Comparison of ENCODE assay signal across 8 cellular contexts in the genomic region with DNA sequence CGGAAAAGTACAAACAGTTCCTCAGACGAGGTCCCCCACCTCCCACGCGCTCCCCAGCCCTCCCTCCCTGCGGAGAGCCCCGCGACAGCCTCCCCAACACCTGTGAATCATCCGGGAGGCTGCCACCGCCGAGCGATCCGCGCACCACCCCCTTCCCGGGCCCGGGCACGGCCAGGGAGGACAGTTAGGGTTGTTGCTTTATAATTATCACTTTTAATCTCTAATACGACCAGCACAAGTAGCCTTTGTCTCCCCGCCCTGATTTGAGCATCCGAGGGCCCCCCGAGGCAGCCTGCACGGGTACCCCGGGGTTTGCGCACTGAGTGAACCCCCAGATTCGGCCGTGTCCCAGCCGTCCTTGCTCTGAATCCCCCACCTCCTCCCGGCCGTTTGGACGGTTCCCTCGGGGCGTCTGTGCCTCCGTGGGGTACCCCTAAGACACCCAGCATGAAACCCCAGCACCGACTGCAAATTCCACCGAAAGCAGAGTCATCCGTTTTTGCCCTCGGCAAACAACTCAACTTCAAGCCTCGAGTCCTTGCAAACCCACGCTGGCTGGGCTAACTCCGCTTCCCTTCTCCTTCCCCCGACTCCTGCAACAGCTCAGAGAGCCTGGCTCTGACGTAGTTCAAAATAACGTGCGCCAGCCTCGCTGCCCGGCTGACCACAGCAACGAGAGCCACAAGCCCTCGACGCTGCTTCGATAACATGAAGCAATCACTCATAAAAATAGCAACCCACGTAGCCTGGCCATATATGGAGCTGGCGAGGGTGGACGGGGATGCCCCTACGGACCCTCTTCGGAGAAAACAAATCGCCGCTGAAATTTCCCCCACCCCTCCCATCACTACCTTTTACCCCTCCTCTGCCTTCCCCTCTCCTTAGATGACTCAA. TPM values are rescaled to one million over a fixed set of nuclear protein-coding genes. Genes with fewer than 3 reads are reported as not detected.
DNase-seq lines count a peak whose midpoint lies in the region; ATAC-seq and TF ChIP-seq lines count a peak whose summit lies in the region.

No MANE protein-coding gene starts in this region.

- H3K27ac Mint-ChIP-seq in activated naive CD8-positive, alpha-beta T cell: no peak overlapping the region

- H3K4me1 ChIP-seq in right atrium auricular region (peaks cover 0 to 15% of the 10 kb centered on the region in 2 donors), parathyroid adenoma (peaks cover 56% of the 10 kb centered on the region)

- DNase-seq in Daoy (ENCODE audit: low read depth) (peak; percentile 84), NCI-H2081 treated with DMSO at 0.1 percent for 48 hours (lab: John Stamatoyannopoulos, UW) (peak; percentile 42), right atrium auricular region (ENCODE audit: low spot score) (peak; percentile 83), GF-D8 (lab: John Stamatoyannopoulos, UW) (no peak), germinal center (ENCODE audit: low spot score) (no peak), sciatic nerve (ENCODE audit: low spot score) (no peak)

- ATAC-seq in sciatic nerve: no peak

- no peaks in the 10 kb centered on the region for H3K9me3 ChIP-seq in right atrium auricular region
- no peaks in the 10 kb centered on the region for H3K9me3 ChIP-seq in parathyroid adenoma (ENCODE audit: control insufficient read depth, low read length)

- H3K4me1 Mint-ChIP-seq in activated naive CD8-positive, alpha-beta T cell (ENCODE audit: low read depth): peaks cover 16% of the 10 kb centered on the region

- peaks cover 7% of the 10 kb centered on the region for H3K9me3 Mint-ChIP-seq in activated naive CD8-positive, alpha-beta T cell (ENCODE audit: low read depth)

- H3K4me3 ChIP-seq in right atrium auricular region (peak overlapping the region; percentile 16 to 36), parathyroid adenoma (ENCODE audit: low read depth, low read length) (peak overlapping the region; percentile 48)

- H2AFZ ChIP-seq in parathyroid adenoma: peak overlapping the region; percentile 89

- H3K4me2 ChIP-seq in parathyroid adenoma (ENCODE audit: low read length): peak overlapping the region; percentile 83

- peaks cover 24% of the 10 kb centered on the region for H3K79me2 ChIP-seq in parathyroid adenoma

- H3K27me3 Mint-ChIP-seq in activated naive CD8-positive, alpha-beta T cell: peaks cover 40% of the 10 kb centered on the region

- peak overlapping the region; percentile 72 for H3K4me3 Mint-ChIP-seq in activated naive CD8-positive, alpha-beta T cell

- intact Hi-C loops in sciatic nerve (cut with DNase I): no loop called here

- H3K36me3 Mint-ChIP-seq in activated naive CD8-positive, alpha-beta T cell: peaks cover 2% of the 10 kb centered on the region

- H3K9ac ChIP-seq in parathyroid adenoma: peak overlapping the region; percentile 39

- H3K27me3 ChIP-seq in right atrium auricular region (peaks cover 0 to 7% of the 10 kb centered on the region in 2 donors), parathyroid adenoma (ENCODE audit: control insufficient read depth, insufficient read depth, low read length) (no peaks in the 10 kb centered on the region)

- H3K36me3 ChIP-seq in right atrium auricular region (no peaks in the 10 kb centered on the region), parathyroid adenoma (ENCODE audit: control insufficient read depth, insufficient read depth, low read length) (no peaks in the 10 kb centered on the region)

- H3K27ac ChIP-seq in right atrium auricular region (peak overlapping the region; percentile 33 to 81), parathyroid adenoma (peak overlapping the region; percentile 100)

- TF ChIP-seq CTCF in right atrium auricular region (IDR thresholded peaks at IDR 0.05): no peak
- no peak for TF ChIP-seq CTCF in parathyroid adenoma (IDR thresholded peaks at IDR 0.05)

RNA-seq across cellular contexts. Expression of a gene that starts 0.9 kb away (rescaled TPM):
- 0.09 and 0.80 TPM in 2 replicates for total RNA-seq in Daoy (2014; rRNA removed; shearing (Covaris generic))
- total RNA-seq in right atrium auricular region (1 to 10 TPM in 1 of 2 donors, under 1 TPM in 1; 0.74 to 9.3 TPM), sciatic nerve (2.5 TPM)

Comparison
In these comparisons a context has a peak if more than half of its experiments do, and no peak if none do; other contexts are left out.
1. DNase-seq: peak in Daoy (single experiment), NCI-H2081 treated with DMSO at 0.1 percent for 48 hours (single experiment) and right atrium auricular region (single experiment); none in GF-D8 (single experiment), germinal center (single experiment) and sciatic nerve (single experiment).